Comparison of ENCODE assay signal across 10 cellular contexts in genomic region chr5:150022163-150022540, GRCh38. TPM values are rescaled to one million over a fixed set of nuclear protein-coding genes. Genes with fewer than 3 reads are reported as not detected.
DNase-seq lines count a peak whose midpoint lies in the region; ATAC-seq, FAIRE-seq and TF ChIP-seq lines count a peak whose summit lies in the region.
"Had no signal": no experiment of that assay in that cellular context is flagged by ENCODE, and none has a peak within 500 bp of the region (broad histone marks: within the 10 kb centered on the region; RNA-seq: fewer than 3 reads in every experiment).

No MANE protein-coding gene starts in this region.

- peaks cover 49% of the 10 kb centered on the region for H3K4me1 ChIP-seq in keratinocyte (ENCODE audit: control insufficient read depth, extremely low read depth, insufficient read depth, low read length)

- H3K36me3 ChIP-seq in keratinocyte (ENCODE audit: control insufficient read depth in 2 of 2, extremely low read depth in 1 of 2, insufficient read depth in 2 of 2, low read length in 2 of 2), result peaks cover 36 to 45% of the 10 kb centered on the region in 2 experiments

- no peaks in the 10 kb centered on the region for H3K9me3 Mint-ChIP-seq in activated naive CD8-positive, alpha-beta T cell (ENCODE audit: low read depth)
- H3K9me3 Mint-ChIP-seq in activated naive CD8-positive, alpha-beta T cell treated with anti-CD3 and anti-CD28 coated beads for 36 hours, result no peaks in the 10 kb centered on the region

- peak overlapping the region; percentile 84 for H3K4me2 ChIP-seq in keratinocyte (ENCODE audit: control insufficient read depth, extremely low read depth, insufficient read depth, low read depth, low read length)

- H3K27ac Mint-ChIP-seq in activated naive CD8-positive, alpha-beta T cell, result peak overlapping the region; percentile 55
- no peak overlapping the region for H3K27ac Mint-ChIP-seq in activated naive CD8-positive, alpha-beta T cell treated with anti-CD3 and anti-CD28 coated beads for 36 hours

- no peak for ATAC-seq in GM18519 (IDR thresholded peaks at IDR 0.05; ENCODE audit: low FRiP score, unreplicated experiment)

- no peaks in the 10 kb centered on the region for H4K20me1 ChIP-seq in keratinocyte (ENCODE audit: control insufficient read depth, extremely low read depth, insufficient read depth, low read length)

- H3K79me2 ChIP-seq in keratinocyte (ENCODE audit: control insufficient read depth, insufficient read depth, low read length), result peaks cover 25% of the 10 kb centered on the region

- TF ChIP-seq CTCF in astrocyte of the cerebellum (IDR thresholded peaks at IDR 0.05; ENCODE audit: low read depth, low read length, missing control alignments) (no peak), keratinocyte (optimal IDR thresholded peaks at IDR 0.05 in 1 of 3, IDR thresholded peaks at IDR 0.05 in 1 of 3, conservative IDR thresholded peaks at IDR 0.05 in 1 of 3; ENCODE audit: extremely low read depth in 1 of 3, insufficient read depth in 2 of 3, low read length in 3 of 3) (no peak)

- dilution Hi-C loops in keratinocyte (cut with MboI; ENCODE audit: extremely low pct_ligation_motif_present, low sequenced_read_pairs), result no loop called here

- DNase-seq in activated naive CD8-positive, alpha-beta T cell treated with anti-CD3 and anti-CD28 coated beads for 36 hours, result no peak
- DNase-seq in astrocyte of the cerebellum (ENCODE audit: low read depth) (peak; percentile 93), keratinocyte (ENCODE audit: low read depth, low spot score) (peak; percentile 54), NCI-H187 (lab: John Stamatoyannopoulos, UW) (no peak), hippocampal formation (lab: John Stamatoyannopoulos, UW) (no peak)
- no peak for DNase-seq in stimulated activated CD4-positive, alpha-beta T cell treated with anti-CD3 and anti-CD28 coated beads, Interleukin-4, amount 100 ng/mL, for 24 hours
- DNase-seq: erythroblast, SHP77 had no signal

- H3K4me1 Mint-ChIP-seq in activated naive CD8-positive, alpha-beta T cell (ENCODE audit: low read depth), result peaks cover 8% of the 10 kb centered on the region
- peaks cover 16% of the 10 kb centered on the region for H3K4me1 Mint-ChIP-seq in activated naive CD8-positive, alpha-beta T cell treated with anti-CD3 and anti-CD28 coated beads for 36 hours

- peak overlapping the region; percentile 33 for H3K9ac ChIP-seq in keratinocyte (ENCODE audit: control insufficient read depth, extremely low read depth, insufficient read depth, low read length)

- peak overlapping the region; percentile 83 for H3K27ac ChIP-seq in keratinocyte (ENCODE audit: control insufficient read depth, insufficient read depth, low read length)

- H3K4me3 Mint-ChIP-seq in activated naive CD8-positive, alpha-beta T cell, result no peak overlapping the region
- no peak overlapping the region for H3K4me3 Mint-ChIP-seq in activated naive CD8-positive, alpha-beta T cell treated with anti-CD3 and anti-CD28 coated beads for 36 hours

- no peak overlapping the region for H2AFZ ChIP-seq in keratinocyte (ENCODE audit: control insufficient read depth, low read length)

- no peaks in the 10 kb centered on the region for H3K27me3 ChIP-seq in keratinocyte (ENCODE audit: control insufficient read depth, extremely low read depth, insufficient read depth, low read length)

- in situ Hi-C loops in astrocyte of the cerebellum (cut with HindIII; ENCODE audit: low sequenced_read_pairs), result no loop called here

- FAIRE-seq in keratinocyte (lab: Jason Lieb, UNC), result peak; percentile 69

- H3K4me3 ChIP-seq in astrocyte of the cerebellum (ENCODE audit: low read depth, low read length) (no peak overlapping the region), keratinocyte (ENCODE audit: control insufficient read depth in 2 of 3, extremely low read depth in 1 of 3, insufficient read depth in 2 of 3, low read depth in 1 of 3, low read length in 3 of 3) (peak overlapping the region in 2 of 3 experiments; percentile 15 to 33)

- H3K27me3 Mint-ChIP-seq in activated naive CD8-positive, alpha-beta T cell, result no peaks in the 10 kb centered on the region
- no peaks in the 10 kb centered on the region for H3K27me3 Mint-ChIP-seq in activated naive CD8-positive, alpha-beta T cell treated with anti-CD3 and anti-CD28 coated beads for 36 hours

- H3K9me3 ChIP-seq in keratinocyte (ENCODE audit: control insufficient read depth, low read depth, low read length), result no peaks in the 10 kb centered on the region

- peaks cover 18% of the 10 kb centered on the region for H3K36me3 Mint-ChIP-seq in activated naive CD8-positive, alpha-beta T cell
- H3K36me3 Mint-ChIP-seq in activated naive CD8-positive, alpha-beta T cell treated with anti-CD3 and anti-CD28 coated beads for 36 hours, result peaks cover 40% of the 10 kb centered on the region

- H3K9me1 ChIP-seq in keratinocyte (ENCODE audit: control insufficient read depth, extremely low read depth, insufficient read depth, low read length), result no peaks in the 10 kb centered on the region

RNA-seq across cellular contexts. Expression of gene HMGXB3, which starts 21.6 kb away (rescaled TPM):
- 10 to 100 TPM; 36.7 to 38.3 TPM for total RNA-seq in activated naive CD8-positive, alpha-beta T cell treated with anti-CD3 and anti-CD28 coated beads for 36 hours
- polyA plus RNA-seq in keratinocyte, result 37.8 to 39.4 TPM (median 38.6 TPM) in 3 replicates
- 19.4 TPM for polyA plus RNA-seq in keratinocyte (2011; ENCODE audit: low read depth)
- polyA plus RNA-seq in keratinocyte (2011; cell fraction: cytosol; rRNA removed), result 29.2 and 29.7 TPM in 2 replicates
- polyA plus RNA-seq in keratinocyte (2011; cell fraction: nucleus; rRNA removed), result 89.4 and 108 TPM in 2 replicates
- polyA plus RNA-seq in keratinocyte (2012; ENCODE audit: low replicate concordance), result 16.1 and 27.2 TPM in 2 replicates
- polyA minus RNA-seq in keratinocyte, result 64.6 to 78.4 TPM (median 68.0 TPM) in 3 replicates
- polyA minus RNA-seq in keratinocyte (2011; cell fraction: cytosol; rRNA and poly(A)+ RNA removed), result 41.6 TPM
- 56.6 and 84.9 TPM in 2 replicates for polyA minus RNA-seq in keratinocyte (2011; cell fraction: nucleus; rRNA and poly(A)+ RNA removed)

RNA-seq across cellular contexts. Expression of gene TIGD6, which starts 21.7 kb away (rescaled TPM):
- 1 to 10 TPM; 1.7 to 1.9 TPM for total RNA-seq in activated naive CD8-positive, alpha-beta T cell treated with anti-CD3 and anti-CD28 coated beads for 36 hours
- 3.9 to 4.1 TPM (median 4.1 TPM) in 3 replicates for polyA plus RNA-seq in keratinocyte
- 1.5 TPM for polyA plus RNA-seq in keratinocyte (2011; ENCODE audit: low read depth)
- polyA plus RNA-seq in keratinocyte (2011; cell fraction: cytosol; rRNA removed), result 3.1 and 4.7 TPM in 2 replicates
- polyA plus RNA-seq in keratinocyte (2011; cell fraction: nucleus; rRNA removed), result 4.1 and 5.3 TPM in 2 replicates
- 3.0 and 3.2 TPM in 2 replicates for polyA plus RNA-seq in keratinocyte (2012; ENCODE audit: low replicate concordance)
- 6.5 to 10.5 TPM (median 8.9 TPM) in 3 replicates for polyA minus RNA-seq in keratinocyte
- polyA minus RNA-seq in keratinocyte (2011; cell fraction: cytosol; rRNA and poly(A)+ RNA removed), result 3.8 TPM
- polyA minus RNA-seq in keratinocyte (2011; cell fraction: nucleus; rRNA and poly(A)+ RNA removed), result 2.2 and 5.0 TPM in 2 replicates

Comparison
In these comparisons a context has a peak if more than half of its experiments do, and no peak if none do; other contexts are left out.
1. DNase-seq: peak in astrocyte of the cerebellum (single experiment) and keratinocyte (single experiment); none in activated naive CD8-positive, alpha-beta T cell treated with anti-CD3 and anti-CD28 coated beads for 36 hours (single experiment), stimulated activated CD4-positive, alpha-beta T cell treated with anti-CD3 and anti-CD28 coated beads, Interleukin-4, amount 100 ng/mL, for 24 hours (single experiment), NCI-H187 (0 of 2) and hippocampal formation (0 of 2).